8 cellular contexts compared by ENCODE assay signal in the genomic region with DNA sequence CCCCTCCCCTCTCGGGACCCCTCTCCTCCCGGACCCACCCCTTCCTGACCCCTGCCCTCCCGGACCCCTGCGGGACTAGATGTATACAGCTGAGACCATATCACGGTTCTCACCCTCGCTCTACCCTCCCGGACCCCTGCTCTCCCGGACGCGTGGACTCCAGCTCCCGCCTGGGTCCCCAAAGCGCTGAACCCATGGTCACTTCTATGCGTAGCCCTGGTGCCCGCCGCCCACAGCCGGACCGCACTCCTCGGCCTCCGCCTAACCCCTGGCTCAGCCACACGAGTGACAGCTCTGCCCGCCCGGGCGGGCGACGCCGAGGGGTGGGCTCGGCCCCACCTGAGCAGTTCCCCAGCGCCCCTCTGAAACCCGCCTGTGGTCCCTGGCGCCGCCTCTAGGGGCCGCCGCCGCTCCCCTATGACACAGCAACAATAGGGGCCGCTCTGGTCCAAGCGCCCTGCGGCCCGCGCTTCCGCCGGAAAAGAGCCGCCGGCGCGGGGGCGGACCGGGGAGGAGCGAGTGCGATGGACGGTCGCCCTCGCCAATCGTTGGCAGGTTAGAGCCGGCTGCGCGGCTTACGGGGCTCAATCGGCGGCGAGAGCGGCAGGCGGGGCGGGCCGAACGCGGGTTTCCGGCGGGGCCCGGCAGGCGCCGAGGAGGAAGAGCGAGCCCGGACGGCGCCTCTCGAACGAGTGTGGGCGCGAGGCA. TPM values are rescaled to one million over a fixed set of nuclear protein-coding genes. Genes with fewer than 3 reads are reported as not detected.
DNase-seq lines count a peak whose midpoint lies in the region; ATAC-seq and TF ChIP-seq lines count a peak whose summit lies in the region.

TSS of gene ADRM1 (plus strand) at position 657 of the 708 bp plus-strand sequence. CDS start 572 bp downstream, outside the sequence.

- H3K27ac Mint-ChIP-seq in naive thymus-derived CD8-positive, alpha-beta T cell, result peak within 1 kb of the TSS; percentile 93 to 98 (median 98)

- H3K36me3 Mint-ChIP-seq in naive thymus-derived CD8-positive, alpha-beta T cell, result peaks cover 0 to 18% (median 3%) of the 10 kb centered on the region in 3 donors

- no peaks in the 10 kb centered on the region for H3K9me3 Mint-ChIP-seq in naive thymus-derived CD8-positive, alpha-beta T cell

- H3K9me3 ChIP-seq in GM23248 (ENCODE audit: low read depth) (no peaks in the 10 kb centered on the region), fibroblast of lung (ENCODE audit: control insufficient read depth, insufficient read depth, low read depth, low read length) (no peaks in the 10 kb centered on the region)

- H3K79me2 ChIP-seq in GM23248 (ENCODE audit: insufficient read depth) (peaks cover 45% of the 10 kb centered on the region), fibroblast of lung (ENCODE audit: control insufficient read depth, insufficient read depth, low read length) (peaks cover 37% of the 10 kb centered on the region)

- POLR2A ChIA-PET in naive thymus-derived CD8-positive, alpha-beta T cell (lab: Charles Lee), result interaction anchor here (0.6 to 1.3 kb wide), 4 partner anchors 11 to 1633 kb away, joined by 3 to 6 read pairs (median 4); partner anchors contain the start of gene RPS21

- H3K4me1 Mint-ChIP-seq in naive thymus-derived CD8-positive, alpha-beta T cell, result peaks cover 15 to 40% (median 28%) of the 10 kb centered on the region in 4 donors

- H3K36me3 ChIP-seq in GM23248 (ENCODE audit: low read depth), result no peaks in the 10 kb centered on the region; the same call in 1 of the 2 replicates
- peaks cover 19% of the 10 kb centered on the region for H3K36me3 ChIP-seq in fibroblast of lung (ENCODE audit: control insufficient read depth, insufficient read depth, low read length)

- H3K27me3 Mint-ChIP-seq in naive thymus-derived CD8-positive, alpha-beta T cell, result no peaks in the 10 kb centered on the region

- peak; percentile 87 for ATAC-seq in naive thymus-derived CD8-positive, alpha-beta T cell

- WGBS in GM23248 (ENCODE audit: low coverage in 1 of 2, low lambda C conversion rate in 2 of 2, missing lambda C conversion rate in 2 of 2), 2 experiments, result 1 to 2% methylated on average over 49 to 79 of the region's 79 CpGs

- H3K27ac ChIP-seq in GM23248, result peak within 1 kb of the TSS; percentile 89
- peak within 1 kb of the TSS; percentile 95 for H3K27ac ChIP-seq in fibroblast of lung (ENCODE audit: insufficient read depth, low read length)

- H3F3A ChIP-seq in GM23248 (ENCODE audit: insufficient read depth), result no peaks in the 10 kb centered on the region

- DNase-seq in EH (ENCODE audit: low read depth) (peak; percentile 95), GM23248 (peak; percentile 98), LHCN-M2 (ENCODE audit: low read depth) (peak; percentile 95), RPMI7951 (ENCODE audit: low read depth) (peak; percentile 98), fibroblast of lung (ENCODE audit: low read depth in 2 of 2) (peak; percentile 95)
- DNase-seq in activated T-helper 1 cell treated with anti-CD3 and anti-CD28 coated beads, Interleukin-2, amount 50 U/mL, for 16 hours (ENCODE audit: low read depth in 1 of 2, low spot score in 1 of 2), result peak; percentile 86 to 96
- peak; percentile 92 to 97 (median 95) for DNase-seq in naive thymus-derived CD8-positive, alpha-beta T cell
- peak; percentile 89 to 95 (median 92) for DNase-seq in stimulated activated naive CD4-positive, alpha-beta T cell (lab: John Stamatoyannopoulos, UW)

- H3K4me2 ChIP-seq in GM23248 (ENCODE audit: unreplicated experiment) (peak within 1 kb of the TSS; percentile 95), fibroblast of lung (ENCODE audit: extremely low read depth, insufficient read depth, low read length) (peak within 1 kb of the TSS; percentile 79)

- peaks cover 6% of the 10 kb centered on the region; the same call in 1 of the 2 replicates for H4K20me1 ChIP-seq in GM23248 (ENCODE audit: insufficient read depth)
- H4K20me1 ChIP-seq in fibroblast of lung (ENCODE audit: control insufficient read depth, extremely low read depth, insufficient read depth, low read length), result peaks cover 3% of the 10 kb centered on the region

- peak within 1 kb of the TSS; percentile 89 to 99 (median 95) for H3K4me3 Mint-ChIP-seq in naive thymus-derived CD8-positive, alpha-beta T cell

- H3K9ac ChIP-seq in GM23248 (peak within 1 kb of the TSS; percentile 87), fibroblast of lung (ENCODE audit: insufficient read depth, low read length) (peak within 1 kb of the TSS; percentile 91)

- H3K4me1 ChIP-seq in GM23248 (ENCODE audit: insufficient read depth) (peaks cover 14% of the 10 kb centered on the region), fibroblast of lung (ENCODE audit: control insufficient read depth, extremely low read depth, insufficient read depth, low read length) (peaks cover 4% of the 10 kb centered on the region)

- in situ Hi-C loops in GM23248 (cut with MboI), result no loop called here

- H3K9me2 ChIP-seq in GM23248 (ENCODE audit: insufficient read depth), result no peaks in the 10 kb centered on the region

- TF ChIP-seq CTCF in fibroblast of lung (conservative IDR thresholded peaks at IDR 0.05 in 1 of 2, IDR thresholded peaks at IDR 0.05 in 1 of 2; ENCODE audit: low read depth in 1 of 2, low read length in 2 of 2), result peak; percentile 62 to 67

- H2AFZ ChIP-seq in GM23248 (peak within 1 kb of the TSS; percentile 71), fibroblast of lung (ENCODE audit: low read length) (peak within 1 kb of the TSS; percentile 69)

- H3K4me3 ChIP-seq in GM23248 (peak within 1 kb of the TSS; percentile 83), fibroblast of lung (replicated peaks in 1 of 4; ENCODE audit: control extremely low read depth in 1 of 4, insufficient read depth in 1 of 4, low read depth in 3 of 4, low read length in 4 of 4) (peak within 1 kb of the TSS; percentile 76 to 92 (median 88))

- H3K27me3 ChIP-seq in GM23248 (replicated peaks; ENCODE audit: insufficient read depth) (no peaks in the 10 kb centered on the region), fibroblast of lung (ENCODE audit: control insufficient read depth, insufficient read depth, low read length) (no peaks in the 10 kb centered on the region)

RNA-seq across cellular contexts. Expression of gene ADRM1, which starts in this region (rescaled TPM):
- total RNA-seq in GM23248 (2014; rRNA removed; shearing (Covaris generic)), result 117 and 138 TPM in 2 replicates
- polyA plus RNA-seq in GM23248 (2016; fragmentation: Nextera tagmentation; extraction: Ambion mirVana) (162 and 175 TPM in 2 replicates), fibroblast of lung (41.2 and 67.1 TPM in 2 replicates)
- total RNA-seq in LHCN-M2 (2014; rRNA removed) (204 and 234 TPM in 2 replicates), fibroblast of lung (61.1 and 71.3 TPM in 2 replicates)
- polyA plus RNA-seq in LHCN-M2 (2012), result 159 TPM
- 215 and 229 TPM in 2 replicates for total RNA-seq in RPMI7951 (2014; rRNA removed; shearing (Covaris generic))
- polyA plus RNA-seq in fibroblast of lung (2012), result 93.7 and 155 TPM in 2 replicates
- 37.3 and 44.1 TPM in 2 replicates for polyA minus RNA-seq in fibroblast of lung (ENCODE audit: low replicate concordance)
- 10 to 100 TPM; 61.1 to 64.0 TPM for total RNA-seq in naive thymus-derived CD8-positive, alpha-beta T cell
- 10 to 100 TPM; 66.2 to 93.9 (median 68.9) TPM for polyA plus RNA-seq in naive thymus-derived CD8-positive, alpha-beta T cell

Comparison
In these comparisons a context has a peak if more than half of its experiments do, and no peak if none do; other contexts are left out.
1. Peak in every context shown above with its lines: DNase-seq, ATAC-seq, H3K4me3 ChIP-seq and H3K27ac ChIP-seq.